Comparison of ENCODE assay signal across 16 cellular contexts in the genomic region with DNA sequence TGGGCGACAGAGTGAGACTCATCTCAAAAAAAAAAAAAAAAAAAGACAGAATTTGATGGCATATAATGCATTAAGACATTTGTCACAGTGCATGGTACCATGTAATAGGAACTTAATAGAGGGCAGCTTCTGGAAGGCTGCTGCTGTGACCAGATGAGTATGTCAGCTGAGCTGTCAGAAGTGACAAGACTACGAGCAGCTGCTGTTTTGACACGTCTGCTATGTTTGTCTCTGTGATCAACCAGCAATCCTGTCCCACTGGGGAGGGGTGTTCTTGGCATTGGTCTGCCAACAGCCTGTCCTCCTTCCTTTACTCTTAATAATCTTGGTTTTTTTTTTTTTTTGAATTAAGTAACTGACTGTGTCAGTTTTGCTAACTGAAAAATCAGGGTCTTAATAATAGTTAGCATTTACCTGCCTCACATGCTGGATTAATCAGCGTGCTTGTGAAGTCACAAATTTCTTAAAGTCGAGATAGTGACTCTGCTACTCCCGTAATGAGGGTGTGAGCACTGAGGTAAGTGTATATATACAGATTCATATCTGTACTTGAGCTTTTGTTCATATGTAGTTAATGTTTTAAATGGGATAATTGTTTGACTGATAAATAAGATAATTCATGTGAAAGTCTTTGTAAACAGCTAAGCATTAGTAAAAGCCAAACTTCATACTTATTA.
"Had no signal": no experiment of that assay in that cellular context is flagged by ENCODE, and none has a peak within 500 bp of the region (broad histone marks: within the 10 kb centered on the region; RNA-seq: fewer than 3 reads in every experiment).

No MANE protein-coding gene starts in this region.

- H3K36me3 ChIP-seq: cardiac muscle cell, left lung, neural progenitor cell, ovary, transverse colon, uterus had no signal

- H3K9ac ChIP-seq: neural progenitor cell had no signal

- H3K4me2 ChIP-seq: neural progenitor cell had no signal

- H3K27me3 ChIP-seq: cardiac muscle cell, dorsolateral prefrontal cortex, left lung, neural progenitor cell, ovary, transverse colon, uterus had no signal

- H3K9me3 ChIP-seq: left lung, ovary, transverse colon, uterus had no signal

- DNase-seq: activated CD4-positive, alpha-beta memory T cell treated with anti-CD3 and anti-CD28 coated beads for 36 hours; activated CD4-positive, alpha-beta T cell treated with anti-CD3 and anti-CD28 coated beads for 36 hours; activated gamma-delta T cell treated with Interleukin-2 at 50 U/mL for 16 hours; activated T-cell treated with anti-CD3 and anti-CD28 coated beads for 4 hours; foreskin melanocyte; left lung; mammary epithelial cell; midbrain; ovary; stimulated activated naive CD8-positive, alpha-beta T cell treated with anti-CD3 and anti-CD28 coated beads, Interleukin-15, Interleukin-2, amounts not matched to agents 100 U/mL and 50 U/mL, for 24 hours; transverse colon; uterus had no signal

- H2AFZ ChIP-seq: neural progenitor cell had no signal

- H3K27ac ChIP-seq: cardiac muscle cell, left lung, neural progenitor cell, ovary, transverse colon, uterus had no signal

- ATAC-seq: activated CD4-positive, alpha-beta T cell treated with anti-CD3 and anti-CD28 coated beads for 36 hours; left lung; stimulated activated naive CD8-positive, alpha-beta T cell treated with anti-CD3 and anti-CD28 coated beads, Interleukin-15, Interleukin-2, amounts not matched to agents 100 U/mL and 50 U/mL, for 24 hours; WTC11 had no signal

- H3K4me1 ChIP-seq: left lung, transverse colon, uterus had no signal

- H3K4me3 ChIP-seq: cardiac muscle cell, left lung, neural progenitor cell, ovary, transverse colon, uterus had no signal
